Comparison of ENCODE assay signal across 8 cellular contexts in the genomic region with DNA sequence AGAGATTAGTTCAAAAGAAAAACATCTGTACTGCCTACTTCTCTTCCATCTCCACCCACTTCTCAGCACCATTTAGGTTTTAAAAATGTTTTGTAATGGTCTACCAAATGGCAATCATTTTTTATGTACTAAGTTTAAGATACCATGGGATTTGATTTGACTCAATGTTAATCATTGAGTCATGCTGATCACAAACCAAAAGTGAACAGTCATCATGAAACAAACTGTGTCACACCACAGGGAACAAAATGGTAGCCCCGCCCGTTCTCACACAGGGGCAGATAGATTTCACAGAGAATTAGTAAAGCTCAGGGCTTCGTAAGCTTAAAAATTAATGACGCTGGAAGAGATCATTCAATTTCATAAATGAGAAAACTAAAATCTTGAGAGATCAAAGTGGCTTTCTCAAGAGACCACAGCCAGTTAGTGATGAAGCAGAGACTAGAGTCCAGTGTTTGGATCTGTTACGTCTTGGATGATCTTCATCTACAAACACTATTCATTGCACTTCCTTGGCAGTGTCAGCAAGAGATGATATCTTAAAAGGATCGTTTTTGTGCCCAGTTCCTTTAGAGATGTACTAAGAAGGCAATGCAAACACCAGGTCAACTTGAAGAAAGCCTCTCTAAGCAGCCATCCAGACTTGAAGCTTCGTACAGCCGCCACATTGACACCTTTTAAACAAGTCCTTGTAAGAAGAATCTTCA. TPM values are rescaled to one million over a fixed set of nuclear protein-coding genes. Genes with fewer than 3 reads are reported as not detected.
DNase-seq lines count a peak whose midpoint lies in the region; ATAC-seq and TF ChIP-seq lines count a peak whose summit lies in the region.

No MANE protein-coding gene starts in this region.

- no peak overlapping the region for H3K27ac Mint-ChIP-seq in activated naive CD4-positive, alpha-beta T cell treated with anti-CD3 and anti-CD28 coated beads for 36 hours
- H3K27ac Mint-ChIP-seq in activated B cell treated with CpG ODN at 0.5 μM for 24 hours, result peak overlapping the region; percentile 80

- H3K4me2 ChIP-seq in osteoblast (ENCODE audit: insufficient read depth, low read length), result peak overlapping the region; percentile 83

- ATAC-seq in HG02970 (IDR thresholded peaks at IDR 0.05; ENCODE audit: low FRiP score, unreplicated experiment), result peak; percentile 78
- ATAC-seq in activated B cell treated with CpG ODN at 0.5 μM for 24 hours (ENCODE audit: low read depth), result peak; percentile 73

- H3K4me3 ChIP-seq in osteoblast (ENCODE audit: insufficient read depth, low read length), result peak overlapping the region; percentile 56

- H3K27ac ChIP-seq in osteoblast (ENCODE audit: low read depth, low read length), result peak overlapping the region; percentile 98

- peak; percentile 55 for DNase-seq in activated naive CD4-positive, alpha-beta T cell treated with anti-CD3 and anti-CD28 coated beads for 36 hours
- no peak for DNase-seq in activated naive CD4-positive, alpha-beta T cell (lab: John Stamatoyannopoulos, UW)
- DNase-seq in activated B cell treated with CpG ODN at 0.5 μM for 24 hours (no peak), osteoblast (ENCODE audit: insufficient read length, low spot score, missing footprints) (no peak), iPS-NIHi7 (ENCODE audit: extremely low spot score) (no peak), anterior cingulate cortex (lab: John Stamatoyannopoulos, UW) (no peak), NCI-H146 treated with DMSO at 0.1 percent for 48 hours (lab: John Stamatoyannopoulos, UW; ENCODE audit: unreplicated experiment) (no peak)

- no peaks in the 10 kb centered on the region for H3K36me3 Mint-ChIP-seq in activated naive CD4-positive, alpha-beta T cell treated with anti-CD3 and anti-CD28 coated beads for 36 hours (ENCODE audit: low read depth)
- H3K36me3 Mint-ChIP-seq in activated B cell treated with CpG ODN at 0.5 μM for 24 hours (ENCODE audit: low read depth), result no peaks in the 10 kb centered on the region

- CTCF ChIA-PET in activated naive CD4-positive, alpha-beta T cell treated with anti-CD3 and anti-CD28 coated beads for 36 hours (lab: Charles Lee), result interaction anchor here (0.6 to 1.0 kb wide), 4 partner anchors 143 to 600 kb away, joined by 3 read pairs; no protein-coding TSS in a partner anchor
- CTCF ChIA-PET in activated B cell treated with CpG ODN at 0.5 μM for 24 hours (lab: Charles Lee), result interaction anchor here (1.0 to 3.9 kb wide), 16 partner anchors 11 to 243 kb away, joined by 3 to 70 read pairs (median 4); partner anchors contain the start of gene TRIO

- H3K9me3 Mint-ChIP-seq in activated naive CD4-positive, alpha-beta T cell treated with anti-CD3 and anti-CD28 coated beads for 36 hours, result no peaks in the 10 kb centered on the region
- H3K9me3 Mint-ChIP-seq in activated B cell treated with CpG ODN at 0.5 μM for 24 hours, result no peaks in the 10 kb centered on the region

- H3K36me3 ChIP-seq in osteoblast (ENCODE audit: insufficient read depth, low read length), result no peaks in the 10 kb centered on the region

- peaks cover 24% of the 10 kb centered on the region for H3K27me3 Mint-ChIP-seq in activated naive CD4-positive, alpha-beta T cell treated with anti-CD3 and anti-CD28 coated beads for 36 hours (ENCODE audit: low read depth)
- H3K27me3 Mint-ChIP-seq in activated B cell treated with CpG ODN at 0.5 μM for 24 hours, result peaks cover 1% of the 10 kb centered on the region

- no peak for TF ChIP-seq CTCF in activated B cell treated with CpG ODN at 0.5 μM for 24 hours (IDR thresholded peaks at IDR 0.05)
- no peak for TF ChIP-seq CTCF in osteoblast (IDR thresholded peaks at IDR 0.05; ENCODE audit: extremely low read depth, low read depth, low read length)

- H4K20me1 ChIP-seq in osteoblast (ENCODE audit: insufficient read depth, low read length), result no peaks in the 10 kb centered on the region

- no peak overlapping the region for H3K4me3 Mint-ChIP-seq in activated naive CD4-positive, alpha-beta T cell treated with anti-CD3 and anti-CD28 coated beads for 36 hours
- H3K4me3 Mint-ChIP-seq in activated B cell treated with CpG ODN at 0.5 μM for 24 hours, result peak overlapping the region; percentile 76

- peaks cover 53% of the 10 kb centered on the region for H3K4me1 ChIP-seq in osteoblast (ENCODE audit: insufficient read depth, low read length)

- peaks cover 4% of the 10 kb centered on the region for H3K9me3 ChIP-seq in osteoblast (ENCODE audit: low read depth, low read length)

- POLR2A ChIA-PET in activated B cell treated with CpG ODN at 0.5 μM for 24 hours (lab: Charles Lee), result interaction anchor here (0.6 kb wide), 1 partner anchor 92 kb away, joined by 3 read pairs; no protein-coding TSS in a partner anchor

- intact Hi-C loops in activated naive CD4-positive, alpha-beta T cell treated with anti-CD3 and anti-CD28 coated beads for 36 hours (cut with micrococcal nuclease), result loop anchor here (5.0 kb wide), 1 partner anchor 103 kb away; no protein-coding TSS in a partner anchor
- intact Hi-C loops in activated B cell treated with CpG ODN at 0.5 μM for 24 hours (cut with micrococcal nuclease), result loop anchor here (2.0 to 5.0 kb wide), 5 partner anchors 64 to 548 kb away; no protein-coding TSS in a partner anchor

- H3K4me1 Mint-ChIP-seq in activated naive CD4-positive, alpha-beta T cell treated with anti-CD3 and anti-CD28 coated beads for 36 hours (ENCODE audit: low read depth), result peaks cover 10% of the 10 kb centered on the region
- H3K4me1 Mint-ChIP-seq in activated B cell treated with CpG ODN at 0.5 μM for 24 hours, result peaks cover 40% of the 10 kb centered on the region

- no peaks in the 10 kb centered on the region for H3K79me2 ChIP-seq in osteoblast (ENCODE audit: insufficient read depth, low read length)

- no peaks in the 10 kb centered on the region for H3K27me3 ChIP-seq in osteoblast (ENCODE audit: insufficient read depth, low read length)

- H2AFZ ChIP-seq in osteoblast (ENCODE audit: low read length), result peak overlapping the region; percentile 56

RNA-seq across cellular contexts. Expression of gene TRIO, which starts 33.9 kb away (rescaled TPM):
- total RNA-seq in activated naive CD4-positive, alpha-beta T cell treated with anti-CD3 and anti-CD28 coated beads for 36 hours, result 1 to 10 TPM; 3.6 to 4.6 TPM
- total RNA-seq in activated B cell treated with CpG ODN at 0.5 μM for 24 hours, result 191 and 223 TPM in 2 replicates
- 246 and 274 TPM in 2 replicates for total RNA-seq in osteoblast

Comparison
In these comparisons a context has a peak if more than half of its experiments do, and no peak if none do; other contexts are left out.
1. RNA of gene TRIO, which starts 33.9 kb away (total RNA-seq): 246 to 274 TPM in osteoblast and 191 to 223 TPM in activated B cell treated with CpG ODN at 0.5 μM for 24 hours; 3.6 to 4.6 TPM in activated naive CD4-positive, alpha-beta T cell treated with anti-CD3 and anti-CD28 coated beads for 36 hours; every median in the first group is over 10 times any median in the second.